ENCODE assay signal across 20 cellular contexts in the genomic region with DNA sequence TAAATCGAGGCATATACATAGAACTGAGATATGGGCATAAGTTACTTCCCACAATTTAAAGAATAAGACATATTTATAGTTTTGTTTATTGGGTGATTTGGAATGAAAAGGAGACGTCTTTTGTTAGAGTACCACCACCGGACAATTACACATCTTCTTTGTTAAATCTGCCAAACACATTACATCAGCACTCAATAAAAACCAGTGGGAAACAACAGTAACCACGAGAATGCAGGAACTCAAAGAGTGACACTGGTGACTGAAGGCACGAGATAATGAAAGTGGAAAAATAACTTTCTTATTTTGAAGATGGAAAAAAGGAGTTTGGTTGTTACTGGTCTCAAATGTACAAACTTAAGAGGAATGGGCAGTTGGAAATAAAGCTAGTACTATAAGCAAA.
DNase-seq lines count a peak whose midpoint lies in the region; ATAC-seq, FAIRE-seq and TF ChIP-seq lines count a peak whose summit lies in the region.
"Had no signal": no experiment of that assay in that cellular context is flagged by ENCODE, and none has a peak within 500 bp of the region (broad histone marks: within the 10 kb centered on the region; RNA-seq: fewer than 3 reads in every experiment).

No MANE protein-coding gene starts in this region.

- peaks cover 12% of the 10 kb centered on the region for H3K4me1 ChIP-seq in GM12878 (ENCODE audit: control insufficient read depth, insufficient read depth, low read length)
- H3K4me1 ChIP-seq: gastroesophageal sphincter, spleen had no signal

- H3K79me2 ChIP-seq in GM12878 (ENCODE audit: control insufficient read depth, insufficient read depth, low read length), result no peaks in the 10 kb centered on the region

- peaks cover 11 to 12% of the 10 kb centered on the region in 2 donors for H3K4me1 Mint-ChIP-seq in natural killer cell
- H3K4me1 Mint-ChIP-seq in natural killer cell treated with Interleukin-12 subunit alpha and Interleukin-12 subunit beta and Interleukin-15 and Interleukin-18, amount 100 ng/mL, for 72 hours (ENCODE audit: low read depth in 2 of 2), result peaks cover 0 to 9% of the 10 kb centered on the region in 2 donors
- H3K4me1 Mint-ChIP-seq: mesothelial cell of epicardium had no signal

- ATAC-seq in natural killer cell (no peak), GM12878 (no peak), HG03280 (IDR thresholded peaks at IDR 0.05; ENCODE audit: unreplicated experiment) (no peak)
- ATAC-seq in natural killer cell treated with Interleukin-12 subunit alpha and Interleukin-12 subunit beta and Interleukin-15 and Interleukin-18, amount 100 ng/mL, for 72 hours, result no peak
- ATAC-seq: gastroesophageal sphincter; Right ventricle myocardium inferior; stimulated activated memory B cell treated with anti-CD40 and anti-IgM and Interleukin-4, amounts not matched to agents 10 μg/mL and 1 μg/mL and 100 μg/mL, for 72 hours had no signal

- no peaks in the 10 kb centered on the region for H4K20me1 ChIP-seq in GM12878 (ENCODE audit: control insufficient read depth, insufficient read depth)

- no peak for TF ChIP-seq POLR2A in GM12878 (IDR thresholded peaks at IDR 0.05; ENCODE audit: low read depth, low read length)

- no peaks in the 10 kb centered on the region for H3K27me3 Mint-ChIP-seq in natural killer cell (ENCODE audit: low read depth in 2 of 2)
- H3K27me3 Mint-ChIP-seq in natural killer cell treated with Interleukin-12 subunit alpha and Interleukin-12 subunit beta and Interleukin-15 and Interleukin-18, amount 100 ng/mL, for 72 hours, result no peaks in the 10 kb centered on the region
- H3K27me3 Mint-ChIP-seq: activated B cell treated with CpG ODN at 0.5 μM for 24 hours; stimulated activated memory B cell treated with anti-CD40 and anti-IgM and Interleukin-4, amounts not matched to agents 10 μg/mL and 1 μg/mL and 100 μg/mL, for 72 hours had no signal

- H2AFZ ChIP-seq in GM12878 (ENCODE audit: control insufficient read depth, low read depth, low read length), result no peak overlapping the region

- peaks cover 19% of the 10 kb centered on the region for H3K36me3 Mint-ChIP-seq in natural killer cell
- peaks cover 12% of the 10 kb centered on the region for H3K36me3 Mint-ChIP-seq in natural killer cell treated with Interleukin-12 subunit alpha and Interleukin-12 subunit beta and Interleukin-15 and Interleukin-18, amount 100 ng/mL, for 72 hours

- H3K9ac ChIP-seq in GM12878 (ENCODE audit: control insufficient read depth, insufficient read depth, low read length), result no peak overlapping the region

- BruUV-seq in GM12878 (replicated peaks; lab: Mats Ljungman, UMichigan), result no TSS peak

- RAD21 ChIA-PET in GM12878 (lab: Charles Lee; ENCODE audit: unreplicated experiment), result no interaction called here

- TF ChIP-seq CTCF in natural killer cell (IDR thresholded peaks at IDR 0.05), result no peak
- TF ChIP-seq CTCF in GM12878 (IDR thresholded peaks at IDR 0.05 in 2 of 3, conservative IDR thresholded peaks at IDR 0.05 in 1 of 3; ENCODE audit: control insufficient read depth in 2 of 3, extremely low read depth in 1 of 3, insufficient read depth in 1 of 3, low read depth in 3 of 3, low read length in 3 of 3), result no peak
- no peak for TF ChIP-seq CTCF in kidney epithelial cell (IDR thresholded peaks at IDR 0.05; ENCODE audit: insufficient read depth, low read length, poor library complexity, severe bottlenecking)

- no peak overlapping the region for H3K4me3 ChIP-seq in GM12878
- no peak overlapping the region for H3K4me3 ChIP-seq in kidney epithelial cell (ENCODE audit: low read depth, low read length)
- H3K4me3 ChIP-seq: gastroesophageal sphincter, spleen had no signal

- TF ChIP-seq RAD21 in GM12878 (IDR thresholded peaks at IDR 0.05; ENCODE audit: insufficient read depth, low read depth, low read length), result no peak

- H3K27ac ChIP-seq in GM12878 (ENCODE audit: control insufficient read depth, insufficient read depth), result no peak overlapping the region
- H3K27ac ChIP-seq in temporal lobe (ENCODE audit: low read depth, low read length), result peak overlapping the region; percentile 90
- H3K27ac ChIP-seq: gastroesophageal sphincter, HL-60, spleen had no signal

- peaks cover 15 to 35% of the 10 kb centered on the region in 2 experiments for H3K36me3 ChIP-seq in GM12878 (ENCODE audit: control insufficient read depth in 2 of 2, insufficient read depth in 2 of 2, low read length in 1 of 2)
- H3K36me3 ChIP-seq in kidney epithelial cell (ENCODE audit: control insufficient read depth, insufficient read depth, low read length), result peaks cover 2% of the 10 kb centered on the region

- SMC1A ChIA-PET in GM12878 (lab: Charles Lee; ENCODE audit: uncharacterized antibody, unreplicated experiment), result interaction anchor here (0.8 to 1.7 kb wide), 4 partner anchors 11 to 25 kb away, joined by 3 to 6 read pairs (median 3); no protein-coding TSS in a partner anchor

- DNase-seq in natural killer cell, result no peak
- DNase-seq in natural killer cell treated with Interleukin-12 subunit alpha and Interleukin-12 subunit beta and Interleukin-15 and Interleukin-18, amount 100 ng/mL, for 72 hours (ENCODE audit: low spot score), result no peak
- DNase-seq in GM12878 (ENCODE audit: low read depth, low spot score), result no peak
- peak; percentile 26 for DNase-seq in kidney epithelial cell (ENCODE audit: low read depth)
- no peak for DNase-seq in T-helper 9 cell
- no peak for DNase-seq in NCI-H146 treated with DMSO at 0.1 percent for 48 hours (lab: John Stamatoyannopoulos, UW; ENCODE audit: unreplicated experiment)
- DNase-seq: activated B cell treated with CpG ODN at 0.5 μM for 24 hours; activated naive CD4-positive, alpha-beta T cell treated with anti-CD3 and anti-CD28 coated beads, Interleukin-2, amount 50 U/mL, for 16 hours; NCI-H1417 treated with DMSO at 0.1 percent for 48 hours; NCI-H2227 treated with DMSO at 0.1 percent for 48 hours; spleen; T-helper 1 cell had no signal

- H3K9me3 Mint-ChIP-seq in natural killer cell, result no peaks in the 10 kb centered on the region
- H3K9me3 Mint-ChIP-seq in natural killer cell treated with Interleukin-12 subunit alpha and Interleukin-12 subunit beta and Interleukin-15 and Interleukin-18, amount 100 ng/mL, for 72 hours, result no peaks in the 10 kb centered on the region
- H3K9me3 Mint-ChIP-seq: activated B cell treated with CpG ODN at 0.5 μM for 24 hours, mesothelial cell of epicardium had no signal

- intact Hi-C loops in natural killer cell (cut with micrococcal nuclease) (no loop called here), GM12878 (cut with micrococcal nuclease; ENCODE audit: unreplicated experiment) (no loop called here)

- peaks cover 13% of the 10 kb centered on the region for H3K9me3 ChIP-seq in GM12878 (replicated peaks; ENCODE audit: control insufficient read depth, insufficient read depth, low read length)
- H3K9me3 ChIP-seq: gastroesophageal sphincter had no signal

- CTCF ChIA-PET in GM12878 (lab: Yijun Ruan, JAX), result no interaction called here

- no peak overlapping the region for H3K4me3 Mint-ChIP-seq in natural killer cell
- no peak overlapping the region for H3K4me3 Mint-ChIP-seq in natural killer cell treated with Interleukin-12 subunit alpha and Interleukin-12 subunit beta and Interleukin-15 and Interleukin-18, amount 100 ng/mL, for 72 hours
- H3K4me3 Mint-ChIP-seq: activated B cell treated with CpG ODN at 0.5 μM for 24 hours; mesothelial cell of epicardium; stimulated activated memory B cell treated with anti-CD40 and anti-IgM and Interleukin-4, amounts not matched to agents 10 μg/mL and 1 μg/mL and 100 μg/mL, for 72 hours had no signal

- POLR2A ChIA-PET in GM12878 (lab: Charles Lee), result no interaction called here

- no peak for FAIRE-seq in GM12878 (lab: Jason Lieb, UNC)
- FAIRE-seq: urothelium cell line had no signal

- TF ChIP-seq EP300 in GM12878 (IDR thresholded peaks at IDR 0.05; ENCODE audit: borderline replicate concordance in 1 of 2, control insufficient read depth in 1 of 2, low read depth in 2 of 2, low read length in 2 of 2), result no peak

- no peaks in the 10 kb centered on the region for H3K27me3 ChIP-seq in GM12878 (replicated peaks in 1 of 2; ENCODE audit: control insufficient read depth in 2 of 2, insufficient read depth in 2 of 2, low read length in 1 of 2)
- no peaks in the 10 kb centered on the region for H3K27me3 ChIP-seq in kidney epithelial cell (ENCODE audit: control insufficient read depth, insufficient read depth, low read length)
- H3K27me3 ChIP-seq: gastroesophageal sphincter, spleen had no signal

- H3K27ac Mint-ChIP-seq in natural killer cell, result peak overlapping the region; percentile 50 to 74
- no peak overlapping the region for H3K27ac Mint-ChIP-seq in natural killer cell treated with Interleukin-12 subunit alpha and Interleukin-12 subunit beta and Interleukin-15 and Interleukin-18, amount 100 ng/mL, for 72 hours
- H3K27ac Mint-ChIP-seq: activated B cell treated with CpG ODN at 0.5 μM for 24 hours; mesothelial cell of epicardium; stimulated activated memory B cell treated with anti-CD40 and anti-IgM and Interleukin-4, amounts not matched to agents 10 μg/mL and 1 μg/mL and 100 μg/mL, for 72 hours had no signal

- no peak overlapping the region for H3K4me2 ChIP-seq in GM12878 (ENCODE audit: control insufficient read depth, insufficient read depth)

- in situ Hi-C loops in GM12878 (cut with MboI), result no loop called here

- WGBS in GM12878 (ENCODE audit: insufficient coverage, insufficient replicate concordance, low lambda C conversion rate, missing lambda C conversion rate), result 95% methylated on average over 5 of the region's 5 CpGs

TF ChIP-seq in GM12878, 131 proteins besides CTCF, POLR2A, EP300 and RAD21:
- TF ChIP-seq FOXM1 (IDR thresholded peaks at IDR 0.05; ENCODE audit: low read depth, low read length) (no peak), SRF (IDR thresholded peaks at IDR 0.05; ENCODE audit: low read depth in 2 of 2, low read length in 2 of 2) (no peak), RUNX3 (IDR thresholded peaks at IDR 0.05; ENCODE audit: low read length) (0 out of 2 replicates have a peak, but pooled peaks have one; percentile 8)

Comparison
In these comparisons a context has a peak if more than half of its experiments do, and no peak if none do; other contexts are left out.
1. H3K27ac Mint-ChIP-seq: peak in natural killer cell (2 of 2); none in natural killer cell treated with Interleukin-12 subunit alpha and Interleukin-12 subunit beta and Interleukin-15 and Interleukin-18, amount 100 ng/mL, for 72 hours (0 of 2).